22 cellular contexts compared by ENCODE assay signal in the genomic region with DNA sequence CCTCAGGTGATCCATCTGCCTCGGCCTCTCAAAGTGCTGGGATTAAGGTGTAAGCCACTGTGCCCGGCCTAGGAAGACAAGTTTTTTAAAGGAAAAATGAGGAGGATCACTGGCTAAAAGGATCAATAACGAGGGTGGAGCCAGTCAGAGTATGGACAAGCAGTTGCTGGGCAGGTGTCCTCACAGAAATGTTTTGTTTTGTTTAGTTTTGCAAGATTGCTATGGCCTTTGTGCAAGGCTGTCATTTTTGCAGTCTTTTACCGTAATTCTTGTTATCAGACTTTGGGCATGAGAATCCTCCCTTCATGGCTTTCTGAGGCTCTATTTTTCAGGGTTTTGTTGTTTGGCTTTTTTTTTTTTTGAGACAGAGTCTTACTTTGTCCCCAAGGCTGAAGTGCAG.
"Had no signal": no experiment of that assay in that cellular context is flagged by ENCODE, and none has a peak within 500 bp of the region (broad histone marks: within the 10 kb centered on the region; RNA-seq: fewer than 3 reads in every experiment).

No MANE protein-coding gene starts in this region.

- DNase-seq: heart right ventricle; left ventricle myocardium superior; lower lobe of right lung; mammary epithelial cell; mesenchymal stem cell; naive thymus-derived CD8-positive, alpha-beta T cell; nucleus accumbens; pancreas; posterior cingulate gyrus; stimulated activated CD4-positive, alpha-beta T cell treated with anti-CD3 and anti-CD28 coated beads, Interleukin-4, amount 100 ng/mL, for 4 hours; stimulated activated CD8-positive, alpha-beta memory T cell treated with anti-CD3 and anti-CD28 coated beads, Interleukin-4, amount 100 ng/mL, for 48 hours; stimulated activated naive CD4-positive, alpha-beta T cell treated with Interleukin-2 at 50 U/mL for 16 hours; stimulated activated naive CD8-positive, alpha-beta T cell treated with anti-CD3 and anti-CD28 coated beads, Interleukin-15, amount 100 ng/mL, for 72 hours; substantia nigra; upper lobe of left lung had no signal

- ATAC-seq: heart right ventricle; left ventricle myocardium superior; lower lobe of right lung; naive thymus-derived CD8-positive, alpha-beta T cell; pancreas; sciatic nerve; stimulated activated memory B cell treated with anti-CD40 and anti-IgM and Interleukin-4, amounts not matched to agents 10 μg/mL and 1 μg/mL and 100 μg/mL, for 72 hours; stimulated activated naive CD8-positive, alpha-beta T cell treated with anti-CD3 and anti-CD28 coated beads, Interleukin-15, amount 100 ng/mL, for 72 hours had no signal

- H3K9me3 ChIP-seq: pancreas had no signal

- H3K4me3 ChIP-seq: heart right ventricle, hepatocyte, lower lobe of right lung, pancreas, right atrium auricular region, skin epidermis, tibial nerve, upper lobe of left lung, vagina had no signal

- H3K4me1 ChIP-seq: heart right ventricle, lower lobe of right lung, pancreas, right atrium auricular region, tibial nerve, upper lobe of left lung, vagina had no signal

- H3K4me2 ChIP-seq: hepatocyte had no signal

- H3K27ac ChIP-seq: heart right ventricle, hepatocyte, lower lobe of right lung, pancreas, right atrium auricular region, skin epidermis, tibial nerve, upper lobe of left lung, vagina had no signal

- H3K36me3 ChIP-seq: heart right ventricle, lower lobe of right lung, pancreas, right atrium auricular region, tibial nerve, upper lobe of left lung, vagina had no signal

- H3K27me3 ChIP-seq: heart right ventricle, hepatocyte, pancreas, right atrium auricular region, tibial nerve, upper lobe of left lung, vagina had no signal

- FAIRE-seq: pancreas had no signal

- H3K79me2 ChIP-seq: hepatocyte had no signal

- H2AFZ ChIP-seq: hepatocyte had no signal
